In genomic region chr18:49413475-49413874, GRCh38 we compare ENCODE assay signal across 7 cellular contexts. TPM values are rescaled to one million over a fixed set of nuclear protein-coding genes. Genes with fewer than 3 reads are reported as not detected.
A peak's percentile ranks its signal among the peaks of the same experiment; 100 is the strongest.
DNase-seq lines count a peak whose midpoint lies in the region; ATAC-seq and TF ChIP-seq lines count a peak whose summit lies in the region.
"Not testable (repeated sequence)": the region's sequence is repeated elsewhere in the genome, so short reads cannot be mapped to it uniquely, and the experiment has no call there.

No MANE protein-coding gene starts in this region.

- peak overlapping the region in 6 of 8 donors; percentile 1 to 96 (median 40) for H3K27ac Mint-ChIP-seq in CD8-positive, alpha-beta memory T cell
- peak overlapping the region; percentile 95 for H3K27ac Mint-ChIP-seq in T-helper 17 cell
- H3K27ac Mint-ChIP-seq in activated T-helper 17 cell treated with anti-CD3 and anti-CD28 coated beads, Interleukin-2, amount 50 U/mL, for 72 hours: peak overlapping the region; percentile 61

- not testable (repeated sequence) for H3K27me3 ChIP-seq in CD8-positive, alpha-beta memory T cell (ENCODE audit: insufficient read depth, low read length, poor library complexity, severe bottlenecking); Loucy (ENCODE audit: insufficient read depth, low read length, poor library complexity, severe bottlenecking)

- not testable (repeated sequence) for H3K9me3 Mint-ChIP-seq in CD8-positive, alpha-beta memory T cell; activated T-helper 17 cell treated with anti-CD3 and anti-CD28 coated beads, Interleukin-2, amount 50 U/mL, for 72 hours

- not testable (repeated sequence) for H4K20me1 ChIP-seq in Loucy (ENCODE audit: insufficient read depth, low read length, poor library complexity, severe bottlenecking)

- not testable (repeated sequence) for H3K27ac ChIP-seq in CD8-positive, alpha-beta memory T cell (ENCODE audit: low read depth, low read length)

- not testable (repeated sequence) for H2AFZ ChIP-seq in Loucy (ENCODE audit: low read length)

- not testable (repeated sequence) for DNase-seq in CD8-positive, alpha-beta memory T cell; T-helper 17 cell
- DNase-seq in dermis blood vessel endothelial cell (peak; percentile 64), lung microvascular endothelial cell (ENCODE audit: low read depth in 2 of 2) (peak; percentile 9 to 65), pulmonary artery endothelial cell (ENCODE audit: low read depth, low spot score) (peak; percentile 13)

- ATAC-seq in T-helper 17 cell: peak; percentile 54
- ATAC-seq in activated T-helper 17 cell treated with anti-CD3 and anti-CD28 coated beads, Interleukin-2, amount 50 U/mL, for 72 hours (replicated peaks): peak; percentile 81

- peak overlapping the region; percentile 63 for H3K4me2 ChIP-seq in Loucy (ENCODE audit: low read depth, low read length, poor library complexity, severe bottlenecking)

- not testable (repeated sequence) for H3K27me3 Mint-ChIP-seq in CD8-positive, alpha-beta memory T cell; T-helper 17 cell; activated T-helper 17 cell treated with anti-CD3 and anti-CD28 coated beads, Interleukin-2, amount 50 U/mL, for 72 hours

- not testable (repeated sequence) for H3K4me3 ChIP-seq in CD8-positive, alpha-beta memory T cell (ENCODE audit: low read length)
- peak overlapping the region; percentile 25 for H3K4me3 ChIP-seq in Loucy (ENCODE audit: low read length, poor library complexity, severe bottlenecking)

- not testable (repeated sequence) for H3F3A ChIP-seq in Loucy (ENCODE audit: low read depth)

- not testable (repeated sequence) for TF ChIP-seq CTCF in Loucy (conservative IDR thresholded peaks at IDR 0.05; ENCODE audit: low read length)

- not testable (repeated sequence) for H3K9me2 ChIP-seq in Loucy (replicated peaks; ENCODE audit: low read depth, low read length)

- H3K9me3 ChIP-seq in CD8-positive, alpha-beta memory T cell (ENCODE audit: low read length); Loucy (ENCODE audit: insufficient read depth, low read depth, low read length); T-helper 17 cell (ENCODE audit: control insufficient read depth, low read length, poor library complexity, severe bottlenecking): not testable (repeated sequence)

- H3K4me1 ChIP-seq in CD8-positive, alpha-beta memory T cell (ENCODE audit: insufficient read depth, low read length): peaks cover 11% of the 10 kb centered on the region
- H3K4me1 ChIP-seq in Loucy (ENCODE audit: insufficient read depth, low read length, poor library complexity, severe bottlenecking): peaks cover 36% of the 10 kb centered on the region

- H3K4me1 Mint-ChIP-seq in CD8-positive, alpha-beta memory T cell: peaks cover 35 to 54% (median 43%) of the 10 kb centered on the region in 3 donors
- peaks cover 48% of the 10 kb centered on the region for H3K4me1 Mint-ChIP-seq in T-helper 17 cell
- peaks cover 26% of the 10 kb centered on the region for H3K4me1 Mint-ChIP-seq in activated T-helper 17 cell treated with anti-CD3 and anti-CD28 coated beads, Interleukin-2, amount 50 U/mL, for 72 hours

- H3K9ac ChIP-seq in Loucy (ENCODE audit: low read depth, low read length, poor library complexity, severe bottlenecking): peak overlapping the region; percentile 61

- not testable (repeated sequence) for H3K36me3 ChIP-seq in CD8-positive, alpha-beta memory T cell (ENCODE audit: insufficient read depth, low read length)
- peaks cover 13% of the 10 kb centered on the region; the same call in 1 of the 2 replicates for H3K36me3 ChIP-seq in Loucy (ENCODE audit: insufficient read depth, low read length)

- POLR2A ChIA-PET in CD8-positive, alpha-beta memory T cell (lab: Charles Lee): not testable (repeated sequence)

- CTCF ChIA-PET in CD8-positive, alpha-beta memory T cell (lab: Charles Lee): not testable (repeated sequence)

- not testable (repeated sequence) for H3K4me3 Mint-ChIP-seq in CD8-positive, alpha-beta memory T cell
- peak overlapping the region; percentile 52 for H3K4me3 Mint-ChIP-seq in T-helper 17 cell
- peak overlapping the region; percentile 71 for H3K4me3 Mint-ChIP-seq in activated T-helper 17 cell treated with anti-CD3 and anti-CD28 coated beads, Interleukin-2, amount 50 U/mL, for 72 hours

- H3K79me2 ChIP-seq in Loucy (ENCODE audit: insufficient read depth, low read length): peaks cover 18% of the 10 kb centered on the region

- peaks cover 0 to 21% (median 1%) of the 10 kb centered on the region in 3 donors for H3K36me3 Mint-ChIP-seq in CD8-positive, alpha-beta memory T cell
- H3K36me3 Mint-ChIP-seq in T-helper 17 cell (ENCODE audit: low read depth); activated T-helper 17 cell treated with anti-CD3 and anti-CD28 coated beads, Interleukin-2, amount 50 U/mL, for 72 hours (ENCODE audit: low read depth): not testable (repeated sequence)

RNA-seq across cellular contexts. Expression of gene DYM, which starts 47.0 kb away (rescaled TPM):
- total RNA-seq in CD8-positive, alpha-beta memory T cell: 10 to 100 TPM; 71.6 to 76.8 TPM
- 40.5 TPM for polyA plus RNA-seq in CD8-positive, alpha-beta memory T cell
- total RNA-seq in T-helper 17 cell (10 to 100 TPM; 53.3 to 68.4 TPM), dermis blood vessel endothelial cell (32.2 and 36.4 TPM in 2 replicates), lung microvascular endothelial cell (16.1 and 20.4 TPM in 2 replicates), pulmonary artery endothelial cell (32.0 and 39.8 TPM in 2 replicates)
- total RNA-seq in activated T-helper 17 cell treated with anti-CD3 and anti-CD28 coated beads, Interleukin-2, amount 50 U/mL, for 72 hours: 10 to 100 TPM; 77.1 to 81.1 TPM

Comparison
In these comparisons a context has a peak if more than half of its experiments do, and no peak if none do; other contexts are left out.
1. H3K27ac Mint-ChIP-seq: peak in every context shown above with its lines; median percentile 95 in T-helper 17 cell; 61 in activated T-helper 17 cell treated with anti-CD3 and anti-CD28 coated beads, Interleukin-2, amount 50 U/mL, for 72 hours; 40 in CD8-positive, alpha-beta memory T cell.